ENCODE assay signal across 14 cellular contexts in genomic region chr2:218063541-218064295, GRCh38. TPM values are rescaled to one million over a fixed set of nuclear protein-coding genes. Genes with fewer than 3 reads are reported as not detected.
DNase-seq lines count a peak whose midpoint lies in the region; ATAC-seq, FAIRE-seq and TF ChIP-seq lines count a peak whose summit lies in the region.
"Had no signal": no experiment of that assay in that cellular context is flagged by ENCODE, and none has a peak within 500 bp of the region (broad histone marks: within the 10 kb centered on the region; RNA-seq: fewer than 3 reads in every experiment).

No MANE protein-coding gene starts in this region.

- H3K36me3 ChIP-seq in SJCRH30 = no peaks in the 10 kb centered on the region
- H3K36me3 ChIP-seq: transverse colon had no signal

- no peaks in the 10 kb centered on the region for H3K4me1 ChIP-seq in SJCRH30

- peak; percentile 53 for DNase-seq in GM12892 (ENCODE audit: insufficient read length)
- peak; percentile 91 for DNase-seq in SIG-M5 treated with dmso at 0.1 percent for 504 hours (lab: John Stamatoyannopoulos, UW; ENCODE audit: unreplicated experiment)
- DNase-seq in hippocampal formation (lab: John Stamatoyannopoulos, UW) = no peak
- DNase-seq in SJCRH30 = no peak
- no peak for DNase-seq in NCI-H146 treated with DMSO at 0.1 percent for 48 hours (lab: John Stamatoyannopoulos, UW; ENCODE audit: unreplicated experiment)
- no peak for DNase-seq in NCI-H524 (lab: John Stamatoyannopoulos, UW)
- DNase-seq: activated gamma-delta T cell; NCI-H82; stimulated activated CD4-positive, alpha-beta T cell treated with anti-CD3 and anti-CD28 coated beads, Interleukin-4, amount 100 ng/mL, for 1 hour; transverse colon had no signal

- H3K27ac ChIP-seq in SJCRH30 = no peak overlapping the region
- H3K27ac ChIP-seq: C4-2B, transverse colon had no signal

- H3K4me3 ChIP-seq in SJCRH30 = no peak overlapping the region
- H3K4me3 ChIP-seq: transverse colon had no signal

- peak; percentile 74 for ATAC-seq in GM19463 (IDR thresholded peaks at IDR 0.05; ENCODE audit: unreplicated experiment)
- peak; percentile 68 for ATAC-seq in HG03064 (IDR thresholded peaks at IDR 0.05; ENCODE audit: low read depth, unreplicated experiment)

- H3K9me3 ChIP-seq in SJCRH30 (replicated peaks) = no peaks in the 10 kb centered on the region
- H3K9me3 ChIP-seq: transverse colon had no signal

- peaks cover 3% of the 10 kb centered on the region; the same call in 1 of the 2 replicates for H3K27me3 ChIP-seq in SJCRH30

- FAIRE-seq in GM12892 (lab: Jason Lieb, UNC) = peak; percentile 87

- no peak for TF ChIP-seq POLR2A in GM12892 (IDR thresholded peaks at IDR 0.05; ENCODE audit: low read depth, low read length)

RNA-seq across cellular contexts. Expression of gene RUFY4, which starts 5.3 kb away (rescaled TPM):
- 5.0 TPM for polyA plus RNA-seq in GM12892 (2012; ENCODE audit: missing spikeins)
- total RNA-seq in SJCRH30 (2014; rRNA removed; shearing (Covaris generic)) = not detected in 2 replicates
- polyA plus RNA-seq: neural cell had no signal

Comparison
In these comparisons a context has a peak if more than half of its experiments do, and no peak if none do; other contexts are left out.
1. DNase-seq: peak in GM12892 (single experiment) and SIG-M5 treated with dmso at 0.1 percent for 504 hours (single experiment); none in hippocampal formation (0 of 2), SJCRH30 (0 of 2), NCI-H146 treated with DMSO at 0.1 percent for 48 hours (single experiment) and NCI-H524 (0 of 2).